ENCODE assay signal across 9 cellular contexts in genomic region chr19:47512183-47512947, GRCh38. TPM values are rescaled to one million over a fixed set of nuclear protein-coding genes. Genes with fewer than 3 reads are reported as not detected.
A peak's percentile ranks its signal among the peaks of the same experiment; 100 is the strongest.
DNase-seq lines count a peak whose midpoint lies in the region; ATAC-seq and TF ChIP-seq lines count a peak whose summit lies in the region.
"Had no signal": no experiment of that assay in that cellular context is flagged by ENCODE, and none has a peak within 500 bp of the region (broad histone marks: within the 10 kb centered on the region; RNA-seq: fewer than 3 reads in every experiment).

No MANE protein-coding gene starts in this region.

- peak overlapping the region; percentile 55 to 60 for H3K27ac ChIP-seq in left lung
- peak overlapping the region; percentile 67 to 99 (median 98) for H3K27ac ChIP-seq in upper lobe of left lung

- no peaks in the 10 kb centered on the region for H3K9me3 Mint-ChIP-seq in activated naive CD4-positive, alpha-beta T cell treated with anti-CD3 and anti-CD28 coated beads, Interleukin-2, amount 10 ng/mL, durations not matched to agents 7 days and 5 days
- no peaks in the 10 kb centered on the region for H3K9me3 Mint-ChIP-seq in activated naive CD8-positive, alpha-beta T cell (ENCODE audit: low read depth)

- H3K27ac Mint-ChIP-seq in activated naive CD4-positive, alpha-beta T cell treated with anti-CD3 and anti-CD28 coated beads, Interleukin-2, amount 10 ng/mL, durations not matched to agents 7 days and 5 days = peak overlapping the region; percentile 98
- H3K27ac Mint-ChIP-seq in activated naive CD8-positive, alpha-beta T cell = peak overlapping the region; percentile 96

- 27 to 33% methylated on average over 9 to 11 of the region's 11 CpGs for WGBS in upper lobe of left lung, 2 donors

- no peak for TF ChIP-seq EP300 in upper lobe of left lung (IDR thresholded peaks at IDR 0.05)

- peak overlapping the region; percentile 98 for H3K4me3 Mint-ChIP-seq in activated naive CD4-positive, alpha-beta T cell treated with anti-CD3 and anti-CD28 coated beads, Interleukin-2, amount 10 ng/mL, durations not matched to agents 7 days and 5 days
- H3K4me3 Mint-ChIP-seq in activated naive CD8-positive, alpha-beta T cell = peak overlapping the region; percentile 97

- intact Hi-C loops in left lung (cut with DNase I) = loop anchor here in 1 of 2 donors (10.0 kb wide), 1 partner anchor 192 kb away; no protein-coding TSS in a partner anchor

- no peak for TF ChIP-seq POLR2A in upper lobe of left lung (IDR thresholded peaks at IDR 0.05)

- H3K36me3 ChIP-seq in left lung = no peaks in the 10 kb centered on the region
- H3K36me3 ChIP-seq in upper lobe of left lung = peaks cover 0 to 7% (median 0%) of the 10 kb centered on the region in 4 donors

- peaks cover 16% of the 10 kb centered on the region for H3K36me3 Mint-ChIP-seq in activated naive CD4-positive, alpha-beta T cell treated with anti-CD3 and anti-CD28 coated beads, Interleukin-2, amount 10 ng/mL, durations not matched to agents 7 days and 5 days
- H3K36me3 Mint-ChIP-seq in activated naive CD8-positive, alpha-beta T cell = no peaks in the 10 kb centered on the region

- H3K4me1 ChIP-seq in left lung (peaks cover 32 to 78% of the 10 kb centered on the region in 2 donors), upper lobe of left lung (peaks cover 65 to 72% (median 70%) of the 10 kb centered on the region in 4 donors)

- CTCF ChIA-PET in activated naive CD4-positive, alpha-beta T cell treated with anti-CD3 and anti-CD28 coated beads, Interleukin-2, amount 10 ng/mL, durations not matched to agents 7 days and 5 days (lab: Charles Lee) = interaction anchor here (1.3 to 3.0 kb wide), 2 partner anchors 76 to 185 kb away, joined by 4 to 14 read pairs; no protein-coding TSS in a partner anchor

- TF ChIP-seq CTCF in left lung (IDR thresholded peaks at IDR 0.05) = no peak
- no peak for TF ChIP-seq CTCF in upper lobe of left lung (IDR thresholded peaks at IDR 0.05)

- no peaks in the 10 kb centered on the region for H3K9me3 ChIP-seq in left lung
- no peaks in the 10 kb centered on the region for H3K9me3 ChIP-seq in upper lobe of left lung

- DNase-seq in activated naive CD4-positive, alpha-beta T cell treated with anti-CD3 and anti-CD28 coated beads, Interleukin-2, amount 10 ng/mL, durations not matched to agents 7 days and 5 days = peak; percentile 50
- no peak for DNase-seq in activated naive CD4-positive, alpha-beta T cell (lab: John Stamatoyannopoulos, UW)
- peak in 1 of 2 donors; percentile 65 for DNase-seq in left lung
- DNase-seq in upper lobe of left lung = peak in 1 of 2 donors; percentile 83
- no peak for DNase-seq in NOMO-1 treated with dmso at 0.1 percent for 144 hours (lab: John Stamatoyannopoulos, UW; ENCODE audit: unreplicated experiment)
- DNase-seq in NCI-H345 treated with DMSO at 0.1 percent for 48 hours (lab: John Stamatoyannopoulos, UW; ENCODE audit: unreplicated experiment) = no peak

- H3K27me3 ChIP-seq in left lung (no peaks in the 10 kb centered on the region), upper lobe of left lung (no peaks in the 10 kb centered on the region)

- peaks cover 8% of the 10 kb centered on the region for H3K27me3 Mint-ChIP-seq in activated naive CD4-positive, alpha-beta T cell treated with anti-CD3 and anti-CD28 coated beads, Interleukin-2, amount 10 ng/mL, durations not matched to agents 7 days and 5 days
- no peaks in the 10 kb centered on the region for H3K27me3 Mint-ChIP-seq in activated naive CD8-positive, alpha-beta T cell

- H3K4me3 ChIP-seq in left lung (peak overlapping the region in 1 of 2 donors; percentile 98), upper lobe of left lung (peak overlapping the region in 3 of 4 donors; percentile 68 to 97 (median 81))

- H3K4me1 Mint-ChIP-seq in activated naive CD4-positive, alpha-beta T cell treated with anti-CD3 and anti-CD28 coated beads, Interleukin-2, amount 10 ng/mL, durations not matched to agents 7 days and 5 days = peaks cover 70% of the 10 kb centered on the region
- peaks cover 70% of the 10 kb centered on the region for H3K4me1 Mint-ChIP-seq in activated naive CD8-positive, alpha-beta T cell (ENCODE audit: low read depth)

- peak; percentile 1 for ATAC-seq in left lung
- no peak for ATAC-seq in upper lobe of left lung (ENCODE audit: low FRiP score in 2 of 2)
- no peak for ATAC-seq in HG02642 (IDR thresholded peaks at IDR 0.05; ENCODE audit: poor library complexity, unreplicated experiment)

RNA-seq across cellular contexts. Expression of gene NAPA, which starts 2.5 kb away (rescaled TPM):
- total RNA-seq in left lung (100 to 1,000 TPM; 106 to 118 TPM), upper lobe of left lung (100 to 1,000 TPM; 107 to 183 (median 152) TPM)

RNA-seq across cellular contexts. Expression of gene KPTN, which starts 28.3 kb away (rescaled TPM):
- total RNA-seq in left lung (10 to 100 TPM; 12.0 to 12.3 TPM), upper lobe of left lung (10 to 100 TPM in 2 of 6 donors, 1 to 10 TPM in 4; 3.5 to 15.8 (median 7.4) TPM)

RNA-seq across cellular contexts. Expression of gene SLC8A2, which starts 40.7 kb away (rescaled TPM):
- total RNA-seq in left lung (under 1 TPM in 1 of 2 donors, not detected in 1; 0.06 TPM), upper lobe of left lung (under 1 TPM in 3 of 6 donors, not detected in 3; 0.11 to 0.64 (median 0.15) TPM)
- total RNA-seq: activated CD8-positive, alpha-beta memory T cell treated with anti-CD3 and anti-CD28 coated beads for 36 hours had no signal
